Comparison of ENCODE assay signal across 23 cellular contexts in genomic region chr12:92533280-92533890, GRCh38.
A peak's percentile ranks its signal among the peaks of the same experiment; 100 is the strongest.
DNase-seq lines count a peak whose midpoint lies in the region; ATAC-seq, FAIRE-seq and TF ChIP-seq lines count a peak whose summit lies in the region.
"Had no signal": no experiment of that assay in that cellular context is flagged by ENCODE, and none has a peak within 500 bp of the region (broad histone marks: within the 10 kb centered on the region; RNA-seq: fewer than 3 reads in every experiment).

No MANE protein-coding gene starts in this region.

- H3K27ac ChIP-seq in neuronal stem cell (replicated peaks; ENCODE audit: low read length), result no peak overlapping the region
- H3K27ac ChIP-seq: cardiac muscle cell, GM23248, stomach, transverse colon had no signal

- no peak overlapping the region for H3K23ac ChIP-seq in neuronal stem cell (ENCODE audit: low read depth, low read length, poor library complexity)

- peaks cover 0 to 2% of the 10 kb centered on the region in 2 donors for H3K9me3 ChIP-seq in neuronal stem cell (replicated peaks in 1 of 2; ENCODE audit: control insufficient read depth in 2 of 2, insufficient read depth in 1 of 2, low read depth in 1 of 2, low read length in 2 of 2)
- H3K9me3 ChIP-seq: SK-N-SH, stomach, transverse colon had no signal

- no peak overlapping the region for H2BK15ac ChIP-seq in neuronal stem cell (ENCODE audit: low read length)

- no CpG with 5 or more reads among the region's 8 CpGs for WGBS in neuronal stem cell (ENCODE audit: extremely low coverage in 2 of 2, insufficient read length in 2 of 2, insufficient replicate concordance in 1 of 2), 2 donors

- ATAC-seq in GM18861 (IDR thresholded peaks at IDR 0.05; ENCODE audit: unreplicated experiment) (no peak), HG03280 (IDR thresholded peaks at IDR 0.05; ENCODE audit: unreplicated experiment) (no peak)
- ATAC-seq: activated naive CD8-positive, alpha-beta T cell treated with anti-CD3 and anti-CD28 coated beads, Interleukin-2, amount 50 U/mL, for 24 hours had no signal

- in situ Hi-C loops in astrocyte of the cerebellum (cut with HindIII; ENCODE audit: low sequenced_read_pairs), result no loop called here

- H3K4me3 ChIP-seq in astrocyte of the cerebellum (ENCODE audit: low read depth, low read length), result no peak overlapping the region
- no peak overlapping the region for H3K4me3 ChIP-seq in fibroblast of pulmonary artery (replicated peaks; ENCODE audit: low read depth, low read length)
- no peak overlapping the region for H3K4me3 ChIP-seq in neuronal stem cell (ENCODE audit: low read length in 2 of 2)
- H3K4me3 ChIP-seq: cardiac muscle cell, GM23248, stomach, transverse colon had no signal

- no peak overlapping the region for H3K9ac ChIP-seq in neuronal stem cell (ENCODE audit: low read depth, low read length, poor library complexity)
- H3K9ac ChIP-seq: GM23248, SK-N-SH had no signal

- peak; percentile 31 for FAIRE-seq in GM18507 (lab: Jason Lieb, UNC)

- no peak overlapping the region for H2BK12ac ChIP-seq in neuronal stem cell (ENCODE audit: low read length)

- no peaks in the 10 kb centered on the region for H3K36me3 ChIP-seq in neuronal stem cell (replicated peaks in 1 of 2; ENCODE audit: control insufficient read depth in 2 of 2, insufficient read depth in 2 of 2, low read length in 2 of 2)
- H3K36me3 ChIP-seq: cardiac muscle cell, stomach, transverse colon had no signal

- no peak overlapping the region for H2BK120ac ChIP-seq in neuronal stem cell (ENCODE audit: low read depth, low read length)

- H3K14ac ChIP-seq in neuronal stem cell (ENCODE audit: low read length), result no peak overlapping the region

- H2AFZ ChIP-seq in neuronal stem cell (ENCODE audit: low read length), result peak overlapping the region; percentile 2
- H2AFZ ChIP-seq: GM23248 had no signal

- H3K27me3 ChIP-seq in neuronal stem cell (ENCODE audit: control insufficient read depth in 3 of 3, insufficient read depth in 3 of 3, low read depth in 1 of 3, low read length in 3 of 3), result no peaks in the 10 kb centered on the region
- H3K27me3 ChIP-seq: cardiac muscle cell, stomach, transverse colon had no signal

- H2BK5ac ChIP-seq in neuronal stem cell (ENCODE audit: low read length), result no peak overlapping the region

- no peak overlapping the region for H3K4me2 ChIP-seq in neuronal stem cell (ENCODE audit: insufficient read depth, low read length, poor library complexity, severe bottlenecking)
- H3K4me2 ChIP-seq: SK-N-SH had no signal

- H3K79me1 ChIP-seq in neuronal stem cell (ENCODE audit: low read depth, low read length), result no peaks in the 10 kb centered on the region

- no peak overlapping the region for H2AK5ac ChIP-seq in neuronal stem cell (ENCODE audit: low read depth, low read length)

- H3K4ac ChIP-seq in neuronal stem cell (ENCODE audit: low read length), result no peak overlapping the region

- no peak overlapping the region for H4K8ac ChIP-seq in neuronal stem cell (ENCODE audit: low read depth, low read length)

- H3K18ac ChIP-seq in neuronal stem cell (ENCODE audit: low read length), result no peak overlapping the region

- no peak overlapping the region for H4K91ac ChIP-seq in neuronal stem cell (ENCODE audit: low read depth, low read length, poor library complexity)

- TF ChIP-seq CTCF in astrocyte of the cerebellum (IDR thresholded peaks at IDR 0.05; ENCODE audit: low read depth, low read length, missing control alignments), result no peak
- no peak for TF ChIP-seq CTCF in fibroblast of pulmonary artery (IDR thresholded peaks at IDR 0.05; ENCODE audit: low read length, missing control alignments)

- DNase-seq in GM18507 (ENCODE audit: extremely low spot score, insufficient read length, low read depth), result no peak
- peak; percentile 24 for DNase-seq in astrocyte of the cerebellum (ENCODE audit: low read depth)
- peak; percentile 36 for DNase-seq in fibroblast of pulmonary artery (ENCODE audit: low read depth)
- DNase-seq in neuronal stem cell (ENCODE audit: low spot score), result no peak
- no peak for DNase-seq in activated effector memory CD4-positive, alpha-beta T cell treated with Interleukin-2 at 50 U/mL for 16 hours
- no peak for DNase-seq in NCI-H128 (lab: John Stamatoyannopoulos, UW; ENCODE audit: unreplicated experiment)
- DNase-seq: activated CD4-positive, alpha-beta T cell treated with anti-CD3 and anti-CD28 coated beads, Interleukin-2, amount 50 U/mL, for 4 hours; activated CD8-positive, alpha-beta memory T cell treated with anti-CD3 and anti-CD28 coated beads, Interleukin-2, amount 50 U/mL, for 48 hours; activated gamma-delta T cell; activated naive CD8-positive, alpha-beta T cell treated with anti-CD3 and anti-CD28 coated beads, Interleukin-2, amount 50 U/mL, for 24 hours; DMS53; GM23248; naive B cell; NCI-H1105; NCI-H2081; NCI-H510A treated with DMSO at 0.1 percent for 48 hours; retina; SK-N-SH; stomach; transverse colon had no signal

- H3K4me1 ChIP-seq in neuronal stem cell (ENCODE audit: control insufficient read depth in 2 of 2, insufficient read depth in 1 of 2, low read depth in 1 of 2, low read length in 2 of 2), result peaks cover 2 to 7% of the 10 kb centered on the region in 2 donors
- H3K4me1 ChIP-seq: transverse colon had no signal

Comparison
In these comparisons a context has a peak if more than half of its experiments do, and no peak if none do; other contexts are left out.
1. DNase-seq: peak in astrocyte of the cerebellum (single experiment) and fibroblast of pulmonary artery (single experiment); none in GM18507 (single experiment), neuronal stem cell (single experiment), activated effector memory CD4-positive, alpha-beta T cell treated with Interleukin-2 at 50 U/mL for 16 hours (single experiment) and NCI-H128 (single experiment).